In genomic region chr14:68925373-68925772, GRCh38 we compare ENCODE assay signal across 2 cellular contexts.
TF ChIP-seq lines count a peak whose summit lies in the region.

No MANE protein-coding gene starts in this region.

TF ChIP-seq in IMR-90, 13 proteins besides CTCF, POLR2A, EP300 and RAD21:
- TF ChIP-seq ELK1 (IDR thresholded peaks at IDR 0.05; ENCODE audit: borderline replicate concordance, low read depth, low read length) (no peak), NFE2L2 (IDR thresholded peaks at IDR 0.05; ENCODE audit: low read depth, low read length) (no peak), RCOR1 (IDR thresholded peaks at IDR 0.05; ENCODE audit: insufficient replicate concordance, low read length) (no peak), RFX5 (IDR thresholded peaks at IDR 0.05; ENCODE audit: low read depth, low read length) (no peak), USF2 (IDR thresholded peaks at IDR 0.05; ENCODE audit: low read depth, low read length) (no peak), BHLHE40 (IDR thresholded peaks at IDR 0.05; ENCODE audit: low read depth, low read length) (no peak), MXI1 (IDR thresholded peaks at IDR 0.05; ENCODE audit: borderline replicate concordance, low read depth, low read length) (no peak)

TF ChIP-seq in GM12878, 131 proteins besides CTCF, POLR2A, EP300 and RAD21:
- TF ChIP-seq, protein P1, sequence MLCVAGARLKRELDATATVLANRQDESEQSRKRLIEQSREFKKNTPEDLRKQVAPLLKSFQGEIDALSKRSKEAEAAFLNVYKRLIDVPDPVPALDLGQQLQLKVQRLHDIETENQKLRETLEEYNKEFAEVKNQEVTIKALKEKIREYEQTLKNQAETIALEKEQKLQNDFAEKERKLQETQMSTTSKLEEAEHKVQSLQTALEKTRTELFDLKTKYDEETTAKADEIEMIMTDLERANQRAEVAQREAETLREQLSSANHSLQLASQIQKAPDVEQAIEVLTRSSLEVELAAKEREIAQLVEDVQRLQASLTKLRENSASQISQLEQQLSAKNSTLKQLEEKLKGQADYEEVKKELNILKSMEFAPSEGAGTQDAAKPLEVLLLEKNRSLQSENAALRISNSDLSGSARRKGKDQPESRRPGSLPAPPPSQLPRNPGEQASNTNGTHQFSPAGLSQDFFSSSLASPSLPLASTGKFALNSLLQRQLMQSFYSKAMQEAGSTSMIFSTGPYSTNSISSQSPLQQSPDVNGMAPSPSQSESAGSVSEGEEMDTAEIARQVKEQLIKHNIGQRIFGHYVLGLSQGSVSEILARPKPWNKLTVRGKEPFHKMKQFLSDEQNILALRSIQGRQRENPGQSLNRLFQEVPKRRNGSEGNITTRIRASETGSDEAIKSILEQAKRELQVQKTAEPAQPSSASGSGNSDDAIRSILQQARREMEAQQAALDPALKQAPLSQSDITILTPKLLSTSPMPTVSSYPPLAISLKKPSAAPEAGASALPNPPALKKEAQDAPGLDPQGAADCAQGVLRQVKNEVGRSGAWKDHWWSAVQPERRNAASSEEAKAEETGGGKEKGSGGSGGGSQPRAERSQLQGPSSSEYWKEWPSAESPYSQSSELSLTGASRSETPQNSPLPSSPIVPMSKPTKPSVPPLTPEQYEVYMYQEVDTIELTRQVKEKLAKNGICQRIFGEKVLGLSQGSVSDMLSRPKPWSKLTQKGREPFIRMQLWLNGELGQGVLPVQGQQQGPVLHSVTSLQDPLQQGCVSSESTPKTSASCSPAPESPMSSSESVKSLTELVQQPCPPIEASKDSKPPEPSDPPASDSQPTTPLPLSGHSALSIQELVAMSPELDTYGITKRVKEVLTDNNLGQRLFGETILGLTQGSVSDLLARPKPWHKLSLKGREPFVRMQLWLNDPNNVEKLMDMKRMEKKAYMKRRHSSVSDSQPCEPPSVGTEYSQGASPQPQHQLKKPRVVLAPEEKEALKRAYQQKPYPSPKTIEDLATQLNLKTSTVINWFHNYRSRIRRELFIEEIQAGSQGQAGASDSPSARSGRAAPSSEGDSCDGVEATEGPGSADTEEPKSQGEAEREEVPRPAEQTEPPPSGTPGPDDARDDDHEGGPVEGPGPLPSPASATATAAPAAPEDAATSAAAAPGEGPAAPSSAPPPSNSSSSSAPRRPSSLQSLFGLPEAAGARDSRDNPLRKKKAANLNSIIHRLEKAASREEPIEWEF (IDR thresholded peaks at IDR 0.05; ENCODE audit: insufficient replicate concordance, low read depth, low read length) = no peak
- TF ChIP-seq MXI1 (IDR thresholded peaks at IDR 0.05; ENCODE audit: low read depth, low read length) (no peak), TCF3 (IDR thresholded peaks at IDR 0.05; ENCODE audit: borderline replicate concordance, insufficient read depth, low read depth, low read length) (no peak), SREBF1 (IDR thresholded peaks at IDR 0.05; ENCODE audit: low read length) (no peak), BMI1 (IDR thresholded peaks at IDR 0.05; ENCODE audit: borderline replicate concordance) (no peak), TAF1 (IDR thresholded peaks at IDR 0.05; ENCODE audit: borderline replicate concordance, low read depth, low read length) (no peak), CREM (IDR thresholded peaks at IDR 0.05; ENCODE audit: low read depth) (no peak), MTA3 (IDR thresholded peaks at IDR 0.05; ENCODE audit: borderline replicate concordance, low read length) (no peak), NBN (IDR thresholded peaks at IDR 0.05) (no peak), SREBF2 (IDR thresholded peaks at IDR 0.05; ENCODE audit: low read length) (no peak), JUNB (IDR thresholded peaks at IDR 0.05) (no peak), STAT1 (conservative IDR thresholded peaks at IDR 0.05) (no peak)
